13 cellular contexts compared by ENCODE assay signal in the genomic region with DNA sequence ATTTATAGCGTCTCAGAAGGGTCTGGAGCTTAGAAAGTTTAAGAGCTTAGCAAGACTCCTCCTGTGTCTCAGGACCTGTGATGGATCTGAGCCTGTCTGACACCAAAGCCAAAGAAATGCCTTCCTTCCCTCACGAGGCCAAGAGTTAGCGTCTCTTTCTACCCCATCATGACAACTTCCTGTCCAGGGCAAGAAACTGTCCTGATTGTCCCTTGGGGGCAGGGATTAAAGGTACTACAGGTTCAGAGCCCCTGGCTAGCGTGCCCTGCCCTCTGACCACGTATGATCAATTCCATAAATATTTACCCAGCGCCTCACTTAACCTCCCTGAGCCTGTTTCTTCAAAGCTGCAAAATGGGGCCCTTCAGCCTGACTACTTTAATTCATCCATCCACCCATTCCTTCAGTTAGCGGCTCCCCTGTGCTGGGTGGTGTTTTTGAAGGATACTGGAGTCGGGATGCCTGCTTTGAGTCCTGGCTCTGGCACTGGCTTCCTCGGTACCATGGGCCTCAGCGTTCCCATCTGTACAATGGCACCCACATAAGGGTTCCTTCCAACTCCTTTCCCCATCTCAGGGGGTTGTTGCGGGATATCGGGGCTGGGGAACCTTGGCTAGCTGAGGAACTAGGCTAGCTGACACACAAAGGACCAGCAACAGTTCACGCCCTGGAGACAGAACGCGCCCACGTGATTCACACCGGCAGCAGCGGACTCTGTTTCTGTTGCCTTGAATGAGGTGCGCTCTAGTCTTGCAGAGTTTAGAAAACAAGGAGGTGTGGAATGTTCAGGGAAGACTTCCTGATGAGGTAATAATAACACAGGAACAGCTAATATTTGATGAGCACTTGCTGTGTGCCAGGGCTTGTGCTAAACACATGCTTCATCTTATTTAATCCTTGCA. TPM values are rescaled to one million over a fixed set of nuclear protein-coding genes. Genes with fewer than 3 reads are reported as not detected.
DNase-seq lines count a peak whose midpoint lies in the region; ATAC-seq, FAIRE-seq and TF ChIP-seq lines count a peak whose summit lies in the region.
"Had no signal": no experiment of that assay in that cellular context is flagged by ENCODE, and none has a peak within 500 bp of the region (broad histone marks: within the 10 kb centered on the region; RNA-seq: fewer than 3 reads in every experiment).

No MANE protein-coding gene starts in this region.

- peak overlapping the region in 1 of 2 donors; percentile 71 for H3K9ac ChIP-seq in liver (ENCODE audit: low read depth in 1 of 2, low read length in 2 of 2)

- H3K4me1 ChIP-seq in liver (ENCODE audit: control insufficient read depth in 4 of 4, insufficient read depth in 4 of 4, low read length in 3 of 4) (peaks cover 25 to 80% (median 56%) of the 10 kb centered on the region in 4 donors), small intestine (ENCODE audit: control insufficient read depth in 2 of 2, insufficient read depth in 1 of 2, low read depth in 1 of 2, low read length in 1 of 2) (peaks cover 5 to 8% of the 10 kb centered on the region in 2 donors)
- no peaks in the 10 kb centered on the region for H3K4me1 ChIP-seq in CD4-positive, alpha-beta memory T cell (ENCODE audit: insufficient read depth, low read length)

- H3K27me3 Mint-ChIP-seq in brain = no peaks in the 10 kb centered on the region
- peaks cover 0 to 4% of the 10 kb centered on the region in 2 donors for H3K27me3 Mint-ChIP-seq in CD4-positive, alpha-beta memory T cell

- TF ChIP-seq RAD21 in liver (IDR thresholded peaks at IDR 0.05) = peak in 1 of 2 donors; percentile 3

- H3K9me3 Mint-ChIP-seq in brain = peaks cover 0 to 7% (median 0%) of the 10 kb centered on the region in 5 experiments
- H3K9me3 Mint-ChIP-seq in CD4-positive, alpha-beta memory T cell = no peaks in the 10 kb centered on the region
- H3K9me3 Mint-ChIP-seq: central memory CD8-positive, alpha-beta T cell; stimulated activated effector memory CD8-positive, alpha-beta T cell treated with anti-CD3 and anti-CD28 coated beads, Interleukin-12 subunit alpha, Interleukin-12 subunit beta, amount 100 ng/mL, for 72 hours had no signal

- TF ChIP-seq CTCF in brain (conservative IDR thresholded peaks at IDR 0.05) (no peak), liver (IDR thresholded peaks at IDR 0.05; ENCODE audit: low read depth, low read length, missing input control) (no peak)

- DNase-seq in HCEC 1CT (peak; percentile 11), small intestine (peak; percentile 72), T-helper 1 cell (no peak)
- DNase-seq in CD4-positive, alpha-beta memory T cell = no peak
- DNase-seq in activated T-cell treated with anti-CD3 and anti-CD28 coated beads, Interleukin-2, amount 50 U/mL, for 48 hours = no peak
- DNase-seq: activated naive CD4-positive, alpha-beta T cell treated with anti-CD3 and anti-CD28 coated beads, Interleukin-2, amount 50 U/mL, for 16 hours; nucleus accumbens had no signal

- no peaks in the 10 kb centered on the region for H3K36me3 Mint-ChIP-seq in brain
- H3K36me3 Mint-ChIP-seq in CD4-positive, alpha-beta memory T cell = no peaks in the 10 kb centered on the region
- H3K36me3 Mint-ChIP-seq: CD14-positive monocyte; stimulated activated effector memory CD8-positive, alpha-beta T cell treated with anti-CD3 and anti-CD28 coated beads, Interleukin-12 subunit alpha, Interleukin-12 subunit beta, amount 100 ng/mL, for 72 hours had no signal

- peak overlapping the region in 4 of 5 experiments; percentile 16 to 94 (median 86) for H3K27ac Mint-ChIP-seq in brain
- no peak overlapping the region for H3K27ac Mint-ChIP-seq in CD4-positive, alpha-beta memory T cell
- H3K27ac Mint-ChIP-seq: stimulated activated effector memory CD8-positive, alpha-beta T cell treated with anti-CD3 and anti-CD28 coated beads, Interleukin-12 subunit alpha, Interleukin-12 subunit beta, amount 100 ng/mL, for 72 hours had no signal

- no peaks in the 10 kb centered on the region for H3K9me3 ChIP-seq in liver (ENCODE audit: control insufficient read depth in 4 of 4, low read length in 3 of 4)
- H3K9me3 ChIP-seq in small intestine (ENCODE audit: control insufficient read depth, low read depth) = no peaks in the 10 kb centered on the region
- H3K9me3 ChIP-seq in CD4-positive, alpha-beta memory T cell (ENCODE audit: control insufficient read depth in 1 of 2, low read length in 2 of 2) = no peaks in the 10 kb centered on the region

- no peak overlapping the region for H3K4me3 ChIP-seq in liver (ENCODE audit: low read depth in 1 of 3, low read length in 3 of 3)
- no peak overlapping the region for H3K4me3 ChIP-seq in small intestine (ENCODE audit: low read depth in 1 of 2, low read length in 2 of 2)
- no peak overlapping the region for H3K4me3 ChIP-seq in CD4-positive, alpha-beta memory T cell (ENCODE audit: low read length in 2 of 2)

- peak overlapping the region in 1 of 5 experiments; percentile 57 for H3K4me3 Mint-ChIP-seq in brain
- H3K4me3 Mint-ChIP-seq in CD4-positive, alpha-beta memory T cell = no peak overlapping the region
- H3K4me3 Mint-ChIP-seq: CD14-positive monocyte; central memory CD8-positive, alpha-beta T cell; stimulated activated effector memory CD8-positive, alpha-beta T cell treated with anti-CD3 and anti-CD28 coated beads, Interleukin-12 subunit alpha, Interleukin-12 subunit beta, amount 100 ng/mL, for 72 hours had no signal

- FAIRE-seq in small intestine (lab: Jason Lieb, UNC) = no peak

- H3K4me1 Mint-ChIP-seq in brain = peaks cover 59% of the 10 kb centered on the region
- H3K4me1 Mint-ChIP-seq in CD4-positive, alpha-beta memory T cell = no peaks in the 10 kb centered on the region
- H3K4me1 Mint-ChIP-seq: stimulated activated effector memory CD8-positive, alpha-beta T cell treated with anti-CD3 and anti-CD28 coated beads, Interleukin-12 subunit alpha, Interleukin-12 subunit beta, amount 100 ng/mL, for 72 hours had no signal

- ATAC-seq in HG03469 (IDR thresholded peaks at IDR 0.05; ENCODE audit: unreplicated experiment) = no peak
- ATAC-seq: stimulated activated effector memory CD8-positive, alpha-beta T cell treated with anti-CD3 and anti-CD28 coated beads, Interleukin-12 subunit alpha, Interleukin-12 subunit beta, amount 100 ng/mL, for 72 hours had no signal

- intact Hi-C loops in CD4-positive, alpha-beta memory T cell (cut with micrococcal nuclease) = no loop called here

- WGBS in liver = 29% methylated on average over 19 of the region's 19 CpGs
- 47 to 74% (median 52%) methylated on average over 19 of the region's 19 CpGs for WGBS in small intestine, 3 donors

- H3K27me3 ChIP-seq in liver (ENCODE audit: control insufficient read depth in 4 of 4, insufficient read depth in 4 of 4, low read length in 3 of 4) (no peaks in the 10 kb centered on the region), small intestine (ENCODE audit: control insufficient read depth in 2 of 2, insufficient read depth in 2 of 2, low read length in 2 of 2) (no peaks in the 10 kb centered on the region)
- no peaks in the 10 kb centered on the region for H3K27me3 ChIP-seq in CD4-positive, alpha-beta memory T cell (ENCODE audit: insufficient read depth, low read length)

- H3K36me3 ChIP-seq in liver (ENCODE audit: control insufficient read depth in 4 of 4, insufficient read depth in 3 of 4, low read depth in 1 of 4, low read length in 3 of 4) (no peaks in the 10 kb centered on the region), small intestine (ENCODE audit: control insufficient read depth in 2 of 2, insufficient read depth in 2 of 2, low read length in 2 of 2) (no peaks in the 10 kb centered on the region)
- no peaks in the 10 kb centered on the region for H3K36me3 ChIP-seq in CD4-positive, alpha-beta memory T cell (ENCODE audit: insufficient read depth, low read length)

- peak overlapping the region; percentile 86 to 95 for H3K27ac ChIP-seq in liver (ENCODE audit: low read depth in 1 of 2, low read length in 2 of 2)
- peak overlapping the region; percentile 48 to 62 for H3K27ac ChIP-seq in small intestine (ENCODE audit: low read depth in 1 of 2, low read length in 1 of 2)
- H3K27ac ChIP-seq in CD4-positive, alpha-beta memory T cell (ENCODE audit: low read depth, low read length) = no peak overlapping the region

- CTCF ChIA-PET in CD4-positive, alpha-beta memory T cell (lab: Charles Lee; ENCODE audit: partially characterized antibody) = interaction anchor here (1.3 to 14.1 kb wide), 2 partner anchors 11 to 100 kb away, joined by 3 to 387 read pairs; a partner anchor contains a TSS

- POLR2A ChIA-PET in CD4-positive, alpha-beta memory T cell (lab: Charles Lee; ENCODE audit: partially characterized antibody) = no interaction called here

TF ChIP-seq in liver, 16 proteins besides CTCF, POLR2A, EP300 and RAD21 (continues in another document):
- TF ChIP-seq EGR1 (IDR thresholded peaks at IDR 0.05; ENCODE audit: low read depth in 2 of 2) = peak in 1 of 2 donors; percentile 60

RNA-seq across cellular contexts. Expression of a gene that starts 23.0 kb away (rescaled TPM):
- polyA plus RNA-seq in brain (ENCODE audit: insufficient read depth, low read depth, low replicate concordance) (2.6 TPM), liver (1 to 10 TPM; 2.9 to 7.9 TPM), small intestine (10 to 100 TPM; 16.4 to 23.8 (median 23.3) TPM)
- total RNA-seq in liver = 10 to 100 TPM in 1 of 2 donors, 1 to 10 TPM in 1; 5.8 to 11.1 TPM
- total RNA-seq in CD4-positive, alpha-beta memory T cell = not detected
- not detected for polyA plus RNA-seq in CD4-positive, alpha-beta memory T cell
- polyA plus RNA-seq: CD14-positive monocyte had no signal

RNA-seq across cellular contexts. Expression of a gene that starts 33.6 kb away (rescaled TPM):
- polyA plus RNA-seq in brain (ENCODE audit: insufficient read depth, low read depth, low replicate concordance) (33.6 TPM), liver (1 to 10 TPM; 1.9 to 3.2 TPM), small intestine (10 to 100 TPM in 1 of 3 donors, 1 to 10 TPM in 2; 2.2 to 10.4 (median 4.6) TPM)
- total RNA-seq in liver = 1 to 10 TPM in 1 of 2 donors, under 1 TPM in 1; 0.79 to 3.0 TPM
- 10 to 100 TPM; 13.1 to 16.7 TPM for total RNA-seq in CD4-positive, alpha-beta memory T cell
- 10 to 100 TPM in 1 of 2 donors, 1 to 10 TPM in 1; 7.6 to 11.2 TPM for polyA plus RNA-seq in CD4-positive, alpha-beta memory T cell

RNA-seq across cellular contexts. Expression of a gene that starts 58.1 kb away (rescaled TPM):
- polyA plus RNA-seq in brain (ENCODE audit: insufficient read depth, low read depth, low replicate concordance) = 17.4 TPM
- total RNA-seq in liver = 1 to 10 TPM; 2.5 to 2.7 TPM
- polyA plus RNA-seq in liver = 1 to 10 TPM in 1 of 2 donors, under 1 TPM in 1; 0.96 to 2.4 TPM
- polyA plus RNA-seq in small intestine = 1 to 10 TPM; 1.6 to 6.8 (median 2.0) TPM
- total RNA-seq in CD4-positive, alpha-beta memory T cell = 10 to 100 TPM; 11.5 to 13.6 TPM
- 1 to 10 TPM; 2.4 to 3.5 TPM for polyA plus RNA-seq in CD4-positive, alpha-beta memory T cell

Comparison
In these comparisons a context has a peak if more than half of its experiments do, and no peak if none do; other contexts are left out.
1. DNase-seq: peak in HCEC 1CT (single experiment) and small intestine (single experiment); none in CD4-positive, alpha-beta memory T cell (0 of 5), activated T-cell treated with anti-CD3 and anti-CD28 coated beads, Interleukin-2, amount 50 U/mL, for 48 hours (0 of 2) and T-helper 1 cell (0 of 5).
2. H3K27ac Mint-ChIP-seq: peak in brain (4 of 5); none in CD4-positive, alpha-beta memory T cell (0 of 7).